In the genomic region with DNA sequence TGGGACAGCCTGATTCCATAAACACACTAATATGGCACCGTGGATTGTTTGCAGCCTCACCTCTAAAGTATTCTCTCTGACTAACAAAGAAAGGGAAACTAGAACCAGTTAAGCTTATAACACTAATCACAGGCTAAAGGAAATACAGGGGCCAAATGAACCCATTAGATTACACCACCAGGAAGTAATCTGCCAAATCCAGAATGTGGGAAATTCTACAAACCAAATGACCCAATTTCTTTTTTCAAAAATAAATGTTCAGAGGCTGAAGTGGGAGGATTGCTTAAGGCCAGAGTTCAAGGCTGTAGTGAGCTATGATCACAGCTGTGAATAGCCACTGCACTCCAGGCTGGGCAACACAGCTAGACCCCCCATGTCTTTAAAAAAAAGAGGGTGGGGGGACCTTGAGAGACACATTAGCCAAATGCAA, we compare ENCODE assay signal across 8 cellular contexts. TPM values are rescaled to one million over a fixed set of nuclear protein-coding genes. Genes with fewer than 3 reads are reported as not detected.
DNase-seq lines count a peak whose midpoint lies in the region; ATAC-seq and TF ChIP-seq lines count a peak whose summit lies in the region.

No MANE protein-coding gene starts in this region.

- no peaks in the 10 kb centered on the region for H3K27me3 ChIP-seq in cardiac muscle cell
- no peaks in the 10 kb centered on the region for H3K27me3 ChIP-seq in foreskin keratinocyte
- H3K27me3 ChIP-seq in gastrocnemius medialis: no peaks in the 10 kb centered on the region

- peaks cover 4% of the 10 kb centered on the region for H3K36me3 Mint-ChIP-seq in T-helper 1 cell treated with Interleukin-12 subunit alpha and Interleukin-12 subunit beta and Interleukin-4 antibody, amounts not matched to agents 30 μg/mL and 1 μg/mL, for 36 hours (ENCODE audit: low read depth)

- H3K9me3 ChIP-seq in cardiac muscle cell (ENCODE audit: low read depth): no peaks in the 10 kb centered on the region
- no peaks in the 10 kb centered on the region for H3K9me3 ChIP-seq in gastrocnemius medialis

- H3K27ac Mint-ChIP-seq in T-helper 1 cell treated with Interleukin-12 subunit alpha and Interleukin-12 subunit beta and Interleukin-4 antibody, amounts not matched to agents 30 μg/mL and 1 μg/mL, for 36 hours: peak overlapping the region; percentile 93

- TF ChIP-seq CTCF in cardiac muscle cell (IDR thresholded peaks at IDR 0.05; ENCODE audit: low read depth, low read length): no peak
- no peak for TF ChIP-seq CTCF in foreskin keratinocyte (conservative IDR thresholded peaks at IDR 0.05)
- TF ChIP-seq CTCF in gastrocnemius medialis (IDR thresholded peaks at IDR 0.05 in 4 of 5, conservative IDR thresholded peaks at IDR 0.05 in 1 of 5): no peak
- no peak for TF ChIP-seq CTCF in lower leg skin (IDR thresholded peaks at IDR 0.05)

- no peaks in the 10 kb centered on the region for H3K27me3 Mint-ChIP-seq in T-helper 1 cell treated with Interleukin-12 subunit alpha and Interleukin-12 subunit beta and Interleukin-4 antibody, amounts not matched to agents 30 μg/mL and 1 μg/mL, for 36 hours (ENCODE audit: low read depth)

- peaks cover 19% of the 10 kb centered on the region for H3K4me1 Mint-ChIP-seq in T-helper 1 cell treated with Interleukin-12 subunit alpha and Interleukin-12 subunit beta and Interleukin-4 antibody, amounts not matched to agents 30 μg/mL and 1 μg/mL, for 36 hours (ENCODE audit: low read depth)

- H3K27ac ChIP-seq in cardiac muscle cell (peak overlapping the region; percentile 97), foreskin keratinocyte (peak overlapping the region; percentile 88), gastrocnemius medialis (peak overlapping the region; percentile 92 to 100 (median 98))

- peak overlapping the region; percentile 86 for H3K4me3 Mint-ChIP-seq in T-helper 1 cell treated with Interleukin-12 subunit alpha and Interleukin-12 subunit beta and Interleukin-4 antibody, amounts not matched to agents 30 μg/mL and 1 μg/mL, for 36 hours

- in situ Hi-C loops in gastrocnemius medialis (cut with MboI; ENCODE audit: low sequenced_read_pairs in 4 of 4): no loop called here

- H3K9me3 Mint-ChIP-seq in T-helper 1 cell treated with Interleukin-12 subunit alpha and Interleukin-12 subunit beta and Interleukin-4 antibody, amounts not matched to agents 30 μg/mL and 1 μg/mL, for 36 hours: no peaks in the 10 kb centered on the region

- H3K4me1 ChIP-seq in cardiac muscle cell (ENCODE audit: low read depth) (peaks cover 4% of the 10 kb centered on the region), foreskin keratinocyte (no peaks in the 10 kb centered on the region), gastrocnemius medialis (peaks cover 11 to 16% of the 10 kb centered on the region in 2 donors)

- H3K36me3 ChIP-seq in cardiac muscle cell (no peaks in the 10 kb centered on the region), gastrocnemius medialis (peaks cover 0 to 11% of the 10 kb centered on the region in 2 donors)

- WGBS in lower leg skin, 2 donors: 3 to 9% methylated on average over 1 of the region's 1 CpG

- ATAC-seq in Right ventricle myocardium inferior (no peak), foreskin keratinocyte (peak; percentile 75), gastrocnemius medialis (peak in 1 of 2 donors; percentile 21), GM21786 (IDR thresholded peaks at IDR 0.05; ENCODE audit: unreplicated experiment) (no peak)

- TF ChIP-seq POLR2A in gastrocnemius medialis (IDR thresholded peaks at IDR 0.05) (no peak), lower leg skin (IDR thresholded peaks at IDR 0.05) (no peak)

- DNase-seq in cardiac muscle cell (ENCODE audit: low read depth in 1 of 2, low spot score in 1 of 2) (peak in 1 of 2 donors; percentile 49), Right ventricle myocardium inferior (ENCODE audit: missing footprints) (no peak), foreskin keratinocyte (peak; percentile 54 to 75), gastrocnemius medialis (no peak), globus pallidus (ENCODE audit: low spot score) (no peak), lower leg skin (ENCODE audit: low spot score in 2 of 2) (no peak)

- intact Hi-C loops in Right ventricle myocardium inferior (cut with DNase I) (loop anchor here (2.0 kb wide), 2 partner anchors 59 to 71 kb away; partner anchors contain the start of genes CHMP1B and IMPA2), gastrocnemius medialis (cut with DNase I; ENCODE audit: low total_unique reads) (loop anchor here (2.0 to 5.0 kb wide), 2 partner anchors 37 to 47 kb away; no protein-coding TSS in a partner anchor), lower leg skin (cut with DNase I; ENCODE audit: low total_unique reads) (no loop called here)

- H3K4me3 ChIP-seq in cardiac muscle cell: peak overlapping the region; percentile 55
- peak overlapping the region; percentile 67 to 98 (median 80) for H3K4me3 ChIP-seq in gastrocnemius medialis
- H3K4me3 ChIP-seq in lower leg skin (ENCODE audit: low read depth, poor library complexity, severe bottlenecking): no peak overlapping the region

RNA-seq across cellular contexts. Expression of gene MPPE1, which starts 1.5 kb away (rescaled TPM):
- total RNA-seq in cardiac muscle cell (11.2 and 14.0 TPM in 2 replicates), Right ventricle myocardium inferior (34.5 TPM), foreskin keratinocyte (14.4 and 19.1 TPM in 2 replicates), gastrocnemius medialis (10 to 100 TPM; 11.0 to 33.6 (median 24.8) TPM), lower leg skin (10 to 100 TPM; 30.2 to 62.2 (median 44.5) TPM)
- polyA plus RNA-seq in cardiac muscle cell (34.4 and 44.1 TPM in 2 replicates), foreskin keratinocyte (14.1 and 16.4 TPM in 2 replicates)

RNA-seq across cellular contexts. Expression of gene CHMP1B, which starts 58.4 kb away (rescaled TPM):
- total RNA-seq in cardiac muscle cell: 42.8 TPM in 2 replicates
- 46.9 and 52.7 TPM in 2 replicates for polyA plus RNA-seq in cardiac muscle cell
- 28.6 TPM for total RNA-seq in Right ventricle myocardium inferior
- total RNA-seq in foreskin keratinocyte: 29.1 and 31.8 TPM in 2 replicates
- polyA plus RNA-seq in foreskin keratinocyte: 19.2 and 21.9 TPM in 2 replicates
- 100 to 1,000 TPM; 347 to 634 (median 407) TPM for total RNA-seq in gastrocnemius medialis
- 10 to 100 TPM; 61.3 to 83.2 (median 76.5) TPM for total RNA-seq in lower leg skin

Comparison
In these comparisons a context has a peak if more than half of its experiments do, and no peak if none do; other contexts are left out.
1. DNase-seq: peak in foreskin keratinocyte (2 of 2); none in Right ventricle myocardium inferior (single experiment), gastrocnemius medialis (0 of 2), globus pallidus (single experiment) and lower leg skin (0 of 2).
2. Peak in every context shown above with its lines, with median percentiles within 50 percentile points of each other: H3K27ac ChIP-seq.